In genomic region chr4:72966652-72967051, GRCh38 we compare ENCODE assay signal across 1 cellular context.
TF ChIP-seq lines count a peak whose summit lies in the region.

No MANE protein-coding gene starts in this region.

TF ChIP-seq in HepG2, 621 proteins besides CTCF, POLR2A, EP300 and RAD21 (continued from another document):
- no peak for TF ChIP-seq IKZF1 (IDR thresholded peaks at IDR 0.05)
